In the genomic region with DNA sequence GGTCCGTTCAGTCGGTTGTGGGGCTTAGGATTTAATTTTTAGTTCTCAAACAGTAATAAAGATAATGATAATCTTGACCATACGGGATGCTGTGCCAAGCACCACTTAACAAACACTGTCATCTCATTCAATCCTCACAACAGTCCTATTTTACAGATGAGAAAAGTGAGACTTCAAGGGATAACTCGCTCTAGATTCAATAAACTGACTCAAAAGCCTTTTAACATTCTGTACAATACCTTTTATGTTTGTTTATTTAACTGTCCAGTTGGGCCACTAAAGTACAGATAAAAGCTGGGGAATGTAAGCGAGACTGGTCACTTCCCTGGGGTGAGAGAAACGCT, we compare ENCODE assay signal across 8 cellular contexts. TPM values are rescaled to one million over a fixed set of nuclear protein-coding genes. Genes with fewer than 3 reads are reported as not detected.
A peak's percentile ranks its signal among the peaks of the same experiment; 100 is the strongest.
DNase-seq lines count a peak whose midpoint lies in the region; ATAC-seq, FAIRE-seq and TF ChIP-seq lines count a peak whose summit lies in the region.

No MANE protein-coding gene starts in this region.

- H3K9me3 ChIP-seq in SU-DHL-6 (ENCODE audit: insufficient read depth, low read length) (no peaks in the 10 kb centered on the region), gastroesophageal sphincter (no peaks in the 10 kb centered on the region), skeletal muscle satellite cell (replicated peaks; ENCODE audit: low read length) (no peaks in the 10 kb centered on the region)

- FAIRE-seq in D721Med (lab: Jason Lieb, UNC), result no peak

- H3K9ac ChIP-seq in SU-DHL-6 (ENCODE audit: low read length) (peak overlapping the region; percentile 49), skeletal muscle satellite cell (ENCODE audit: low read depth, low read length) (peak overlapping the region; percentile 87)

- H3K27ac ChIP-seq in SU-DHL-6 (ENCODE audit: low read depth, low read length) (no peak overlapping the region), gastroesophageal sphincter (peak overlapping the region in 2 of 4 donors; percentile 56 to 71)

- peak overlapping the region; percentile 77 for H2AFZ ChIP-seq in SU-DHL-6 (ENCODE audit: low read depth, low read length, severe bottlenecking)

- H3K4me3 ChIP-seq in SU-DHL-6 (ENCODE audit: insufficient read depth, low read length, poor library complexity, severe bottlenecking) (peak overlapping the region; percentile 68), gastroesophageal sphincter (peak overlapping the region; percentile 68 to 73), skeletal muscle satellite cell (ENCODE audit: low read length) (peak overlapping the region; percentile 81)

- H3K9me2 ChIP-seq in SU-DHL-6 (replicated peaks; ENCODE audit: insufficient read depth, low read length), result no peaks in the 10 kb centered on the region

- no peaks in the 10 kb centered on the region for H3K27me3 ChIP-seq in SU-DHL-6 (ENCODE audit: low read length)
- H3K27me3 ChIP-seq in gastroesophageal sphincter, result no peaks in the 10 kb centered on the region
- no peaks in the 10 kb centered on the region for H3K27me3 ChIP-seq in skeletal muscle satellite cell (ENCODE audit: control insufficient read depth, insufficient read depth, low read length)

- H3K36me3 ChIP-seq in SU-DHL-6 (ENCODE audit: low read length) (no peaks in the 10 kb centered on the region), gastroesophageal sphincter (no peaks in the 10 kb centered on the region), skeletal muscle satellite cell (ENCODE audit: insufficient read depth, low read length) (no peaks in the 10 kb centered on the region)

- no peak for TF ChIP-seq CTCF in SU-DHL-6 (IDR thresholded peaks at IDR 0.05; ENCODE audit: insufficient read depth, low read length, poor library complexity, severe bottlenecking)
- no peak for TF ChIP-seq CTCF in gastroesophageal sphincter (IDR thresholded peaks at IDR 0.05)
- TF ChIP-seq CTCF in D721Med (IDR thresholded peaks at IDR 0.05; ENCODE audit: insufficient read depth, missing control alignments), result no peak

- peak; percentile 1 for ATAC-seq in GM21528 (IDR thresholded peaks at IDR 0.05; ENCODE audit: low FRiP score, unreplicated experiment)
- ATAC-seq in gastroesophageal sphincter, result no peak
- no peak for ATAC-seq in GM21576 (IDR thresholded peaks at IDR 0.05; ENCODE audit: unreplicated experiment)

- DNase-seq in D721Med (ENCODE audit: insufficient read length, low spot score) (no peak), anterior cingulate cortex (lab: John Stamatoyannopoulos, UW) (no peak)
- no peak for DNase-seq in activated effector memory CD4-positive, alpha-beta T cell treated with anti-CD3 and anti-CD28 coated beads, Interleukin-2, amount 50 U/mL, for 16 hours

- no peaks in the 10 kb centered on the region for H3F3A ChIP-seq in SU-DHL-6 (ENCODE audit: insufficient read depth)

- no peaks in the 10 kb centered on the region for H4K20me1 ChIP-seq in SU-DHL-6 (ENCODE audit: low read depth, low read length)

- peaks cover 0 to 22% (median 5%) of the 10 kb centered on the region in 3 donors for H3K4me1 ChIP-seq in gastroesophageal sphincter
- H3K4me1 ChIP-seq in skeletal muscle satellite cell (ENCODE audit: control insufficient read depth, insufficient read depth, low read length), result peaks cover 6% of the 10 kb centered on the region

- H3K4me2 ChIP-seq in SU-DHL-6 (ENCODE audit: low read depth, low read length, poor library complexity, severe bottlenecking) (peak overlapping the region; percentile 54), skeletal muscle satellite cell (ENCODE audit: low read length) (peak overlapping the region; percentile 85)

- H3K79me2 ChIP-seq in SU-DHL-6 (ENCODE audit: insufficient read depth, low read length), result no peaks in the 10 kb centered on the region

- TF ChIP-seq EP300 in gastroesophageal sphincter (IDR thresholded peaks at IDR 0.05), result no peak

- 1 to 6% methylated on average over 6 of the region's 6 CpGs for WGBS in gastroesophageal sphincter (ENCODE audit: low coverage in 1 of 2), 2 donors

- TF ChIP-seq POLR2A in gastroesophageal sphincter (IDR thresholded peaks at IDR 0.05), result no peak

RNA-seq across cellular contexts. Expression of a gene that starts 0.4 kb away (rescaled TPM):
- 10 to 100 TPM in 1 of 4 donors, 1 to 10 TPM in 3; 6.1 to 11.5 (median 7.2) TPM for total RNA-seq in gastroesophageal sphincter
- 3.9 and 6.1 TPM in 2 replicates for total RNA-seq in skeletal muscle satellite cell (2012; rRNA removed)

RNA-seq across cellular contexts. Expression of a gene that starts 33.0 kb away (rescaled TPM):
- total RNA-seq in gastroesophageal sphincter, result 10 to 100 TPM; 21.0 to 38.4 (median 25.0) TPM
- total RNA-seq in skeletal muscle satellite cell (2012; rRNA removed), result 9.8 and 23.6 TPM in 2 replicates
